ENCODE assay signal across 10 cellular contexts in the genomic region with DNA sequence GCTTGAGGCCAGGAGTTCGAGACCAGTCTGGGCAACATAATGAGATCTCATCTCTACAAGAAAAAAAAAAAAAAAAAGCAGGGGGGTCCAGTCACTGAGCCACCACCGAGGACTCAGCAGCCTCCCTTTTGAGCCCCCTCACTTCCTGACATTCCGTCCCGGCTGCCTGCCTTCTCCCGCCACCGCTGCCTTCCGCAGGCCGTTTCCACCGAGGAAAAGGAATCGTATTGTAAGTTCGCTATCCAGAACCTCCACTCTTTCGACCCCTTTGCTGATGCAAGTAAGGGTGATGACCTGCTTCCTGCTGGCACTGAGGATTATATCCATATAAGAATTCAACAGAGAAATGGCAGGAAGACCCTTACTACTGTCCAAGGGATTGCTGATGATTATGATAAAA.
"Had no signal": no experiment of that assay in that cellular context is flagged by ENCODE, and none has a peak within 500 bp of the region (broad histone marks: within the 10 kb centered on the region; RNA-seq: fewer than 3 reads in every experiment).

No MANE protein-coding gene starts in this region.

- H3K27ac ChIP-seq: GM23248, HL-60 had no signal

- H3K9me3 ChIP-seq: HAP-1 had no signal

- DNase-seq: GM23248, GOT3, H7, HFFc6, KG1 had no signal

- FAIRE-seq: HepG2 had no signal

- H3K4me3 Mint-ChIP-seq: HFFc6 had no signal

- H3K4me3 ChIP-seq: GM23248, HAP-1 had no signal

- H3K9me3 Mint-ChIP-seq: HFFc6, IgD-negative memory B cell had no signal

- ATAC-seq: HCT116, HepG2 had no signal

- H2AFZ ChIP-seq: GM23248 had no signal

- H3K36me3 ChIP-seq: HAP-1 had no signal

- H3K27ac Mint-ChIP-seq: HFFc6, IgD-negative memory B cell had no signal

- H3K9ac ChIP-seq: GM23248 had no signal
